Comparison of ENCODE assay signal across 1 cellular context in genomic region chr7:45568536-45569289, GRCh38.
TF ChIP-seq lines count a peak whose summit lies in the region.

No MANE protein-coding gene starts in this region.

TF ChIP-seq in H1, 55 proteins besides CTCF, POLR2A, EP300 and RAD21:
- TF ChIP-seq GTF2F1 (IDR thresholded peaks at IDR 0.05; ENCODE audit: borderline replicate concordance, low read depth, low read length) (no peak), SP4 (IDR thresholded peaks at IDR 0.05; ENCODE audit: low read length) (no peak), E2F6 (IDR thresholded peaks at IDR 0.05) (no peak), GABPA (IDR thresholded peaks at IDR 0.05; ENCODE audit: borderline replicate concordance, insufficient read depth, low read length) (no peak), CREB1 (IDR thresholded peaks at IDR 0.05) (no peak), KDM4A (IDR thresholded peaks at IDR 0.05; ENCODE audit: low read depth, low read length, severe bottlenecking) (no peak), BACH1 (IDR thresholded peaks at IDR 0.05; ENCODE audit: low read length) (no peak), CHD2 (IDR thresholded peaks at IDR 0.05; ENCODE audit: low read length) (no peak), SIX5 (IDR thresholded peaks at IDR 0.05; ENCODE audit: low read depth, low read length) (no peak), SIN3A (conservative IDR thresholded peaks at IDR 0.05 in 1 of 2, IDR thresholded peaks at IDR 0.05 in 1 of 2; ENCODE audit: low read depth in 1 of 2, low read length in 2 of 2) (no peak), SUZ12 (IDR thresholded peaks at IDR 0.05; ENCODE audit: low read length) (no peak), TAF7 (optimal IDR thresholded peaks at IDR 0.05; ENCODE audit: borderline replicate concordance, low read depth, low read length) (no peak), YY1 (IDR thresholded peaks at IDR 0.05; ENCODE audit: low read depth, low read length) (no peak)
- TF ChIP-seq, protein P1, sequence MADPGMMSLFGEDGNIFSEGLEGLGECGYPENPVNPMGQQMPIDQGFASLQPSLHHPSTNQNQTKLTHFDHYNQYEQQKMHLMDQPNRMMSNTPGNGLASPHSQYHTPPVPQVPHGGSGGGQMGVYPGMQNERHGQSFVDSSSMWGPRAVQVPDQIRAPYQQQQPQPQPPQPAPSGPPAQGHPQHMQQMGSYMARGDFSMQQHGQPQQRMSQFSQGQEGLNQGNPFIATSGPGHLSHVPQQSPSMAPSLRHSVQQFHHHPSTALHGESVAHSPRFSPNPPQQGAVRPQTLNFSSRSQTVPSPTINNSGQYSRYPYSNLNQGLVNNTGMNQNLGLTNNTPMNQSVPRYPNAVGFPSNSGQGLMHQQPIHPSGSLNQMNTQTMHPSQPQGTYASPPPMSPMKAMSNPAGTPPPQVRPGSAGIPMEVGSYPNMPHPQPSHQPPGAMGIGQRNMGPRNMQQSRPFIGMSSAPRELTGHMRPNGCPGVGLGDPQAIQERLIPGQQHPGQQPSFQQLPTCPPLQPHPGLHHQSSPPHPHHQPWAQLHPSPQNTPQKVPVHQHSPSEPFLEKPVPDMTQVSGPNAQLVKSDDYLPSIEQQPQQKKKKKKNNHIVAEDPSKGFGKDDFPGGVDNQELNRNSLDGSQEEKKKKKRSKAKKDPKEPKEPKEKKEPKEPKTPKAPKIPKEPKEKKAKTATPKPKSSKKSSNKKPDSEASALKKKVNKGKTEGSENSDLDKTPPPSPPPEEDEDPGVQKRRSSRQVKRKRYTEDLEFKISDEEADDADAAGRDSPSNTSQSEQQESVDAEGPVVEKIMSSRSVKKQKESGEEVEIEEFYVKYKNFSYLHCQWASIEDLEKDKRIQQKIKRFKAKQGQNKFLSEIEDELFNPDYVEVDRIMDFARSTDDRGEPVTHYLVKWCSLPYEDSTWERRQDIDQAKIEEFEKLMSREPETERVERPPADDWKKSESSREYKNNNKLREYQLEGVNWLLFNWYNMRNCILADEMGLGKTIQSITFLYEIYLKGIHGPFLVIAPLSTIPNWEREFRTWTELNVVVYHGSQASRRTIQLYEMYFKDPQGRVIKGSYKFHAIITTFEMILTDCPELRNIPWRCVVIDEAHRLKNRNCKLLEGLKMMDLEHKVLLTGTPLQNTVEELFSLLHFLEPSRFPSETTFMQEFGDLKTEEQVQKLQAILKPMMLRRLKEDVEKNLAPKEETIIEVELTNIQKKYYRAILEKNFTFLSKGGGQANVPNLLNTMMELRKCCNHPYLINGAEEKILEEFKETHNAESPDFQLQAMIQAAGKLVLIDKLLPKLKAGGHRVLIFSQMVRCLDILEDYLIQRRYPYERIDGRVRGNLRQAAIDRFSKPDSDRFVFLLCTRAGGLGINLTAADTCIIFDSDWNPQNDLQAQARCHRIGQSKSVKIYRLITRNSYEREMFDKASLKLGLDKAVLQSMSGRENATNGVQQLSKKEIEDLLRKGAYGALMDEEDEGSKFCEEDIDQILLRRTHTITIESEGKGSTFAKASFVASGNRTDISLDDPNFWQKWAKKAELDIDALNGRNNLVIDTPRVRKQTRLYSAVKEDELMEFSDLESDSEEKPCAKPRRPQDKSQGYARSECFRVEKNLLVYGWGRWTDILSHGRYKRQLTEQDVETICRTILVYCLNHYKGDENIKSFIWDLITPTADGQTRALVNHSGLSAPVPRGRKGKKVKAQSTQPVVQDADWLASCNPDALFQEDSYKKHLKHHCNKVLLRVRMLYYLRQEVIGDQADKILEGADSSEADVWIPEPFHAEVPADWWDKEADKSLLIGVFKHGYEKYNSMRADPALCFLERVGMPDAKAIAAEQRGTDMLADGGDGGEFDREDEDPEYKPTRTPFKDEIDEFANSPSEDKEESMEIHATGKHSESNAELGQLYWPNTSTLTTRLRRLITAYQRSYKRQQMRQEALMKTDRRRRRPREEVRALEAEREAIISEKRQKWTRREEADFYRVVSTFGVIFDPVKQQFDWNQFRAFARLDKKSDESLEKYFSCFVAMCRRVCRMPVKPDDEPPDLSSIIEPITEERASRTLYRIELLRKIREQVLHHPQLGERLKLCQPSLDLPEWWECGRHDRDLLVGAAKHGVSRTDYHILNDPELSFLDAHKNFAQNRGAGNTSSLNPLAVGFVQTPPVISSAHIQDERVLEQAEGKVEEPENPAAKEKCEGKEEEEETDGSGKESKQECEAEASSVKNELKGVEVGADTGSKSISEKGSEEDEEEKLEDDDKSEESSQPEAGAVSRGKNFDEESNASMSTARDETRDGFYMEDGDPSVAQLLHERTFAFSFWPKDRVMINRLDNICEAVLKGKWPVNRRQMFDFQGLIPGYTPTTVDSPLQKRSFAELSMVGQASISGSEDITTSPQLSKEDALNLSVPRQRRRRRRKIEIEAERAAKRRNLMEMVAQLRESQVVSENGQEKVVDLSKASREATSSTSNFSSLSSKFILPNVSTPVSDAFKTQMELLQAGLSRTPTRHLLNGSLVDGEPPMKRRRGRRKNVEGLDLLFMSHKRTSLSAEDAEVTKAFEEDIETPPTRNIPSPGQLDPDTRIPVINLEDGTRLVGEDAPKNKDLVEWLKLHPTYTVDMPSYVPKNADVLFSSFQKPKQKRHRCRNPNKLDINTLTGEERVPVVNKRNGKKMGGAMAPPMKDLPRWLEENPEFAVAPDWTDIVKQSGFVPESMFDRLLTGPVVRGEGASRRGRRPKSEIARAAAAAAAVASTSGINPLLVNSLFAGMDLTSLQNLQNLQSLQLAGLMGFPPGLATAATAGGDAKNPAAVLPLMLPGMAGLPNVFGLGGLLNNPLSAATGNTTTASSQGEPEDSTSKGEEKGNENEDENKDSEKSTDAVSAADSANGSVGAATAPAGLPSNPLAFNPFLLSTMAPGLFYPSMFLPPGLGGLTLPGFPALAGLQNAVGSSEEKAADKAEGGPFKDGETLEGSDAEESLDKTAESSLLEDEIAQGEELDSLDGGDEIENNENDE (IDR thresholded peaks at IDR 0.05; ENCODE audit: insufficient replicate concordance, low read length), result no peak
- TF ChIP-seq, protein P2, sequence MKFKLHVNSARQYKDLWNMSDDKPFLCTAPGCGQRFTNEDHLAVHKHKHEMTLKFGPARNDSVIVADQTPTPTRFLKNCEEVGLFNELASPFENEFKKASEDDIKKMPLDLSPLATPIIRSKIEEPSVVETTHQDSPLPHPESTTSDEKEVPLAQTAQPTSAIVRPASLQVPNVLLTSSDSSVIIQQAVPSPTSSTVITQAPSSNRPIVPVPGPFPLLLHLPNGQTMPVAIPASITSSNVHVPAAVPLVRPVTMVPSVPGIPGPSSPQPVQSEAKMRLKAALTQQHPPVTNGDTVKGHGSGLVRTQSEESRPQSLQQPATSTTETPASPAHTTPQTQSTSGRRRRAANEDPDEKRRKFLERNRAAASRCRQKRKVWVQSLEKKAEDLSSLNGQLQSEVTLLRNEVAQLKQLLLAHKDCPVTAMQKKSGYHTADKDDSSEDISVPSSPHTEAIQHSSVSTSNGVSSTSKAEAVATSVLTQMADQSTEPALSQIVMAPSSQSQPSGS (IDR thresholded peaks at IDR 0.05; ENCODE audit: low read length), result no peak
